Comparison of ENCODE assay signal across 1 cellular context in the genomic region with DNA sequence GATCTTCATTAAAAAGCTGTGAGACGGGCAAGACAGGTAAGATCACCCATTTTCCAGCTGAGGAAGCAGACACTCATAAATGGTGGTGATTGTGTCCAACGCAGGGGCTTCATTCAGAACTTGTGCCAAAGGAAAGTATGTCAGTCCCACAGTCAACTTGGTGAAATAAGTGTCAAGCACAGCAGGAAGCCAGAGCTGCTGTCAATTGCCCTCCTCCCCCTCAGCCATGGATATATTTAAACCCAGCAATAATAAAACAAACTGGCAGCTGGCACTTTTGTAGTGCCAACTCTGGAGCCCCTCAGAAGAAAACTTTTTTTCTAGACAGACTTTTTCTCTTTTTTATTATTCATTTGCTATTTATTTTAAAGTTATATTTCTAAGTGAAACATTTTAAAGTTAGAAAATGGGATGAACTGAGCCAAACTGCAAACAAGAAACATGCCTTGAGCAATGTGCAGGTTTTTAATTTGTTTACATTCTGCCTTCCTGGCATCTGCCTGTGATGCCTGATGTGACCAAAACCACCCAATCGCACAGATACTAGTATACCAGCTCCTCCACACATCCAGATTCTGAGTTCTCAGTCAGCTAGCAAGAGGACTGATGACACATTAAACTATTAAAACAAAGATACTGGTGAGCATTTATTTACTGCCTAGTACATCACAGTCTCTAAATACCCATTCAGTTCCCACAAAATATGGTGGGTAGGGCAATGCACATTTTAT.
TF ChIP-seq lines count a peak whose summit lies in the region.

No MANE protein-coding gene starts in this region.

TF ChIP-seq in IMR-90, 13 proteins besides CTCF, POLR2A, EP300 and RAD21 (continued from another document):
- TF ChIP-seq, protein P1, sequence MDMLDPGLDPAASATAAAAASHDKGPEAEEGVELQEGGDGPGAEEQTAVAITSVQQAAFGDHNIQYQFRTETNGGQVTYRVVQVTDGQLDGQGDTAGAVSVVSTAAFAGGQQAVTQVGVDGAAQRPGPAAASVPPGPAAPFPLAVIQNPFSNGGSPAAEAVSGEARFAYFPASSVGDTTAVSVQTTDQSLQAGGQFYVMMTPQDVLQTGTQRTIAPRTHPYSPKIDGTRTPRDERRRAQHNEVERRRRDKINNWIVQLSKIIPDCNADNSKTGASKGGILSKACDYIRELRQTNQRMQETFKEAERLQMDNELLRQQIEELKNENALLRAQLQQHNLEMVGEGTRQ (IDR thresholded peaks at IDR 0.05; ENCODE audit: low read depth, low read length): no peak
- no peak for TF ChIP-seq SMC3 (IDR thresholded peaks at IDR 0.05; ENCODE audit: low read depth, low read length)
- TF ChIP-seq FOS (IDR thresholded peaks at IDR 0.05; ENCODE audit: low read depth, low read length): no peak
- TF ChIP-seq RCOR1 (IDR thresholded peaks at IDR 0.05; ENCODE audit: insufficient replicate concordance, low read length): no peak
